In genomic region chr7:55483061-55483460, GRCh38 we compare ENCODE assay signal across 14 cellular contexts.
DNase-seq lines count a peak whose midpoint lies in the region; ATAC-seq and TF ChIP-seq lines count a peak whose summit lies in the region.
"Had no signal": no experiment of that assay in that cellular context is flagged by ENCODE, and none has a peak within 500 bp of the region (broad histone marks: within the 10 kb centered on the region; RNA-seq: fewer than 3 reads in every experiment).

No MANE protein-coding gene starts in this region.

- no peak for TF ChIP-seq CTCF in activated B cell treated with CpG ODN at 0.5 μM for 24 hours (IDR thresholded peaks at IDR 0.05)

- H3K18ac ChIP-seq in trophoblast cell (ENCODE audit: low read length), result no peak overlapping the region

- POLR2A ChIA-PET in activated B cell treated with CpG ODN at 0.5 μM for 24 hours (lab: Charles Lee), result interaction anchor here (0.7 kb wide), 1 partner anchor 14 kb away, joined by 13 read pairs; no protein-coding TSS in a partner anchor

- intact Hi-C loops in activated B cell treated with CpG ODN at 0.5 μM for 24 hours (cut with micrococcal nuclease), result no loop called here
- intact Hi-C loops in Right ventricle myocardium inferior (cut with DNase I), result no loop called here

- no peak overlapping the region for H2AFZ ChIP-seq in trophoblast cell (ENCODE audit: insufficient read depth, low read length, poor library complexity)
- H2AFZ ChIP-seq: GM23248 had no signal

- CTCF ChIA-PET in activated CD8-positive, alpha-beta memory T cell treated with anti-CD3 and anti-CD28 coated beads, Interleukin-2, amount 10 ng/mL, durations not matched to agents 7 days and 5 days (lab: Charles Lee), result no interaction called here
- CTCF ChIA-PET in activated B cell treated with CpG ODN at 0.5 μM for 24 hours (lab: Charles Lee), result no interaction called here

- peaks cover 24% of the 10 kb centered on the region for H3K4me1 Mint-ChIP-seq in activated CD8-positive, alpha-beta memory T cell treated with anti-CD3 and anti-CD28 coated beads, Interleukin-2, amount 10 ng/mL, durations not matched to agents 7 days and 5 days
- peaks cover 22% of the 10 kb centered on the region for H3K4me1 Mint-ChIP-seq in activated B cell treated with CpG ODN at 0.5 μM for 24 hours

- H3K9me3 ChIP-seq in trophoblast cell (ENCODE audit: insufficient read depth, low read depth, low read length), result peaks cover 1% of the 10 kb centered on the region
- H3K9me3 ChIP-seq: SJCRH30 had no signal

- no peak overlapping the region for H3K23ac ChIP-seq in trophoblast cell (ENCODE audit: low read length)

- H2BK12ac ChIP-seq in trophoblast cell (ENCODE audit: low read length), result no peak overlapping the region

- no peaks in the 10 kb centered on the region for H3K9me3 Mint-ChIP-seq in activated CD8-positive, alpha-beta memory T cell treated with anti-CD3 and anti-CD28 coated beads, Interleukin-2, amount 10 ng/mL, durations not matched to agents 7 days and 5 days (ENCODE audit: low read depth)
- H3K9me3 Mint-ChIP-seq in activated B cell treated with CpG ODN at 0.5 μM for 24 hours, result no peaks in the 10 kb centered on the region
- H3K9me3 Mint-ChIP-seq: activated naive CD4-positive, alpha-beta T cell treated with anti-CD3 and anti-CD28 coated beads, Interleukin-2, amount 10 ng/mL, durations not matched to agents 7 days and 5 days had no signal

- no CpG with 5 or more reads among the region's 6 CpGs for WGBS in trophoblast cell (ENCODE audit: extremely low coverage, insufficient coverage, insufficient read length)

- H2AK5ac ChIP-seq in trophoblast cell (ENCODE audit: low read length), result no peak overlapping the region

- H3K79me1 ChIP-seq in trophoblast cell (ENCODE audit: low read length), result no peaks in the 10 kb centered on the region

- no peaks in the 10 kb centered on the region for H3K79me2 ChIP-seq in trophoblast cell (ENCODE audit: control insufficient read depth, insufficient read depth, low read length, poor library complexity)

- peaks cover 0 to 2% of the 10 kb centered on the region in 2 experiments for H3K36me3 ChIP-seq in trophoblast cell (ENCODE audit: control insufficient read depth in 1 of 2, insufficient read depth in 2 of 2, low read length in 2 of 2)

- peak; percentile 33 for DNase-seq in activated CD8-positive, alpha-beta memory T cell treated with anti-CD3 and anti-CD28 coated beads, Interleukin-2, amount 10 ng/mL, durations not matched to agents 7 days and 5 days
- DNase-seq in activated CD8-positive, alpha-beta memory T cell treated with anti-CD3 and anti-CD28 coated beads, Interleukin-2, amount 50 U/mL, for 48 hours, result no peak
- no peak for DNase-seq in activated B cell treated with CpG ODN at 0.5 μM for 24 hours
- DNase-seq in trophoblast cell, result peak; percentile 29 to 33
- DNase-seq in Right ventricle myocardium inferior (ENCODE audit: missing footprints), result no peak
- DNase-seq in mucosa of gallbladder (ENCODE audit: low spot score), result no peak
- DNase-seq: activated naive CD4-positive, alpha-beta T cell treated with anti-CD3 and anti-CD28 coated beads, Interleukin-2, amount 10 ng/mL, durations not matched to agents 7 days and 5 days; GM23248; Karpas-422; NCI-H1048; NCI-H774; retina; SJCRH30 had no signal

- no peak overlapping the region for H4K12ac ChIP-seq in trophoblast cell (ENCODE audit: low read depth, low read length)

- peaks cover 6% of the 10 kb centered on the region for H3K36me3 Mint-ChIP-seq in activated CD8-positive, alpha-beta memory T cell treated with anti-CD3 and anti-CD28 coated beads, Interleukin-2, amount 10 ng/mL, durations not matched to agents 7 days and 5 days
- H3K36me3 Mint-ChIP-seq in activated B cell treated with CpG ODN at 0.5 μM for 24 hours (ENCODE audit: low read depth), result peaks cover 86% of the 10 kb centered on the region

- H3K4me1 ChIP-seq in trophoblast cell (ENCODE audit: control insufficient read depth in 1 of 2, insufficient read depth in 2 of 2, low read length in 2 of 2), result no peaks in the 10 kb centered on the region

- H3K27me3 ChIP-seq in trophoblast cell (ENCODE audit: insufficient read depth, low read length), result no peaks in the 10 kb centered on the region
- H3K27me3 ChIP-seq: SJCRH30 had no signal

- no peak overlapping the region for H3K4ac ChIP-seq in trophoblast cell (ENCODE audit: low read depth, low read length)

- no peak for ATAC-seq in activated CD8-positive, alpha-beta memory T cell treated with anti-CD3 and anti-CD28 coated beads, Interleukin-2, amount 10 ng/mL, durations not matched to agents 7 days and 5 days
- ATAC-seq in HG02798 (IDR thresholded peaks at IDR 0.05; ENCODE audit: poor library complexity, unreplicated experiment), result peak; percentile 13
- ATAC-seq in activated B cell treated with CpG ODN at 0.5 μM for 24 hours (ENCODE audit: low read depth), result no peak
- ATAC-seq in Right ventricle myocardium inferior, result no peak

- H4K8ac ChIP-seq in trophoblast cell (ENCODE audit: low read depth, low read length), result no peak overlapping the region

- H3K4me3 ChIP-seq in trophoblast cell (ENCODE audit: low read depth, low read length), result no peak overlapping the region
- H3K4me3 ChIP-seq: GM23248, SJCRH30 had no signal

- no peak overlapping the region for H3K9ac ChIP-seq in trophoblast cell (ENCODE audit: low read length)
- H3K9ac ChIP-seq: GM23248 had no signal

- H3K14ac ChIP-seq in trophoblast cell (ENCODE audit: low read length), result no peak overlapping the region

- H3K4me3 Mint-ChIP-seq in activated CD8-positive, alpha-beta memory T cell treated with anti-CD3 and anti-CD28 coated beads, Interleukin-2, amount 10 ng/mL, durations not matched to agents 7 days and 5 days, result no peak overlapping the region
- H3K4me3 Mint-ChIP-seq in activated B cell treated with CpG ODN at 0.5 μM for 24 hours, result no peak overlapping the region
- H3K4me3 Mint-ChIP-seq: activated naive CD4-positive, alpha-beta T cell treated with anti-CD3 and anti-CD28 coated beads, Interleukin-2, amount 10 ng/mL, durations not matched to agents 7 days and 5 days had no signal

- H3K27ac Mint-ChIP-seq in activated CD8-positive, alpha-beta memory T cell treated with anti-CD3 and anti-CD28 coated beads, Interleukin-2, amount 10 ng/mL, durations not matched to agents 7 days and 5 days, result no peak overlapping the region
- H3K27ac Mint-ChIP-seq in activated B cell treated with CpG ODN at 0.5 μM for 24 hours, result peak overlapping the region; percentile 2

- no peak overlapping the region for H2BK5ac ChIP-seq in trophoblast cell (ENCODE audit: low read depth, low read length, poor library complexity)

- H3K27ac ChIP-seq in trophoblast cell (ENCODE audit: low read depth, low read length), result no peak overlapping the region
- H3K27ac ChIP-seq: GM23248, SJCRH30 had no signal

- no peak overlapping the region for H2BK120ac ChIP-seq in trophoblast cell (ENCODE audit: insufficient read depth, low read length, poor library complexity)

- no peak overlapping the region for H3K4me2 ChIP-seq in trophoblast cell (ENCODE audit: low read length)

- H3K27me3 Mint-ChIP-seq in activated CD8-positive, alpha-beta memory T cell treated with anti-CD3 and anti-CD28 coated beads, Interleukin-2, amount 10 ng/mL, durations not matched to agents 7 days and 5 days, result no peaks in the 10 kb centered on the region
- H3K27me3 Mint-ChIP-seq in activated B cell treated with CpG ODN at 0.5 μM for 24 hours, result no peaks in the 10 kb centered on the region
- H3K27me3 Mint-ChIP-seq: activated naive CD4-positive, alpha-beta T cell treated with anti-CD3 and anti-CD28 coated beads, Interleukin-2, amount 10 ng/mL, durations not matched to agents 7 days and 5 days had no signal

- no peak overlapping the region for H4K91ac ChIP-seq in trophoblast cell (ENCODE audit: low read depth, low read length)

Comparison
In these comparisons a context has a peak if more than half of its experiments do, and no peak if none do; other contexts are left out.
1. DNase-seq: peak in activated CD8-positive, alpha-beta memory T cell treated with anti-CD3 and anti-CD28 coated beads, Interleukin-2, amount 10 ng/mL, durations not matched to agents 7 days and 5 days (single experiment) and trophoblast cell (2 of 2); none in activated CD8-positive, alpha-beta memory T cell treated with anti-CD3 and anti-CD28 coated beads, Interleukin-2, amount 50 U/mL, for 48 hours (single experiment), activated B cell treated with CpG ODN at 0.5 μM for 24 hours (single experiment), Right ventricle myocardium inferior (single experiment) and mucosa of gallbladder (single experiment).